In genomic region chr9:81829201-81829882, GRCh38 we compare ENCODE assay signal across 1 cellular context.
TF ChIP-seq lines count a peak whose summit lies in the region.

No MANE protein-coding gene starts in this region.

TF ChIP-seq in GM23338, 12 proteins besides CTCF, POLR2A, EP300 and RAD21:
- TF ChIP-seq ZNF114 (CRISPR knock-in tag; IDR thresholded peaks at IDR 0.05) (no peak), EZH2 (IDR thresholded peaks at IDR 0.05; ENCODE audit: low read depth, unreplicated experiment) (no peak), ZNF462 (CRISPR knock-in tag; IDR thresholded peaks at IDR 0.05) (0 out of 2 replicates have a peak, but pooled peaks have one; percentile 31), ZNF331 (CRISPR knock-in tag; IDR thresholded peaks at IDR 0.05; ENCODE audit: low read depth) (no peak)
